In the genomic region with DNA sequence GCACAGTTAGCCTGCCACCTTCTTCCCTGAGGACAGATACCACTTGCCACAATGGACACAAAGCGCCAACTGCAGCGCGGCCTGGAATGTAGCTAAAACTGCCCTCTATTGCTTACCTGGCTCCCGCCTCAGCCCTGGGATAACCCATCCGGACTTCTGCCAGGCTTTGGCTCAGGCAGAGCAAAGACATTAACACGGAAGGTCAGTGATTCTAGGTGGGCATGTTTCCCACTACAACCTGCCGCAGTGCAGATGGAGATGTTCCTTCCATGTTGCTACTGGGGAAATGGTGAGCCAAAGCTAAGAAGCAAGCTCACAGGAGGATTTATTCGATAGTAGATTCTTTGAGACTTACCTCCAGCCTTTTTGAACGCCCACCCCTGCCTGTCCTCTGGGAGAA, we compare ENCODE assay signal across 2 cellular contexts.
TF ChIP-seq lines count a peak whose summit lies in the region.

No MANE protein-coding gene starts in this region.

TF ChIP-seq in IMR-90, 13 proteins besides CTCF, POLR2A, EP300 and RAD21:
- TF ChIP-seq FOS (IDR thresholded peaks at IDR 0.05; ENCODE audit: low read depth, low read length) (no peak), CEBPB (IDR thresholded peaks at IDR 0.05; ENCODE audit: low read depth, low read length) (no peak), CHD1 (IDR thresholded peaks at IDR 0.05; ENCODE audit: low read depth, low read length) (no peak), RCOR1 (IDR thresholded peaks at IDR 0.05; ENCODE audit: insufficient replicate concordance, low read length) (no peak), BHLHE40 (IDR thresholded peaks at IDR 0.05; ENCODE audit: low read depth, low read length) (no peak), MXI1 (IDR thresholded peaks at IDR 0.05; ENCODE audit: borderline replicate concordance, low read depth, low read length) (no peak), MAZ (IDR thresholded peaks at IDR 0.05; ENCODE audit: borderline replicate concordance, low read depth, low read length) (no peak)
- TF ChIP-seq, protein P1, sequence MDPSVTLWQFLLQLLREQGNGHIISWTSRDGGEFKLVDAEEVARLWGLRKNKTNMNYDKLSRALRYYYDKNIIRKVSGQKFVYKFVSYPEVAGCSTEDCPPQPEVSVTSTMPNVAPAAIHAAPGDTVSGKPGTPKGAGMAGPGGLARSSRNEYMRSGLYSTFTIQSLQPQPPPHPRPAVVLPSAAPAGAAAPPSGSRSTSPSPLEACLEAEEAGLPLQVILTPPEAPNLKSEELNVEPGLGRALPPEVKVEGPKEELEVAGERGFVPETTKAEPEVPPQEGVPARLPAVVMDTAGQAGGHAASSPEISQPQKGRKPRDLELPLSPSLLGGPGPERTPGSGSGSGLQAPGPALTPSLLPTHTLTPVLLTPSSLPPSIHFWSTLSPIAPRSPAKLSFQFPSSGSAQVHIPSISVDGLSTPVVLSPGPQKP (IDR thresholded peaks at IDR 0.05; ENCODE audit: borderline replicate concordance, low read depth, low read length) = no peak

TF ChIP-seq in H1, 55 proteins besides CTCF, POLR2A, EP300 and RAD21:
- TF ChIP-seq CTBP2 (IDR thresholded peaks at IDR 0.05; ENCODE audit: borderline replicate concordance, insufficient read depth, insufficient read length, low read length) = no peak
- TF ChIP-seq TEAD4 (IDR thresholded peaks at IDR 0.05; ENCODE audit: low read depth, low read length) = no peak
- TF ChIP-seq MAFK (IDR thresholded peaks at IDR 0.05; ENCODE audit: low read depth, low read length) = no peak
- no peak for TF ChIP-seq NRF1 (IDR thresholded peaks at IDR 0.05; ENCODE audit: low read depth, low read length)
- TF ChIP-seq, protein P2, sequence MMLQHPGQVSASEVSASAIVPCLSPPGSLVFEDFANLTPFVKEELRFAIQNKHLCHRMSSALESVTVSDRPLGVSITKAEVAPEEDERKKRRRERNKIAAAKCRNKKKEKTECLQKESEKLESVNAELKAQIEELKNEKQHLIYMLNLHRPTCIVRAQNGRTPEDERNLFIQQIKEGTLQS (IDR thresholded peaks at IDR 0.05; ENCODE audit: insufficient read depth, low read depth, low read length) = no peak
- no peak for TF ChIP-seq RFX5 (IDR thresholded peaks at IDR 0.05; ENCODE audit: borderline replicate concordance, low read depth, low read length)
- no peak for TF ChIP-seq ASH2L (IDR thresholded peaks at IDR 0.05; ENCODE audit: low read length)
- no peak for TF ChIP-seq KDM5A (IDR thresholded peaks at IDR 0.05; ENCODE audit: low read length)
